16 cellular contexts compared by ENCODE assay signal in genomic region chr15:89379423-89379735, GRCh38. TPM values are rescaled to one million over a fixed set of nuclear protein-coding genes. Genes with fewer than 3 reads are reported as not detected.
A peak's percentile ranks its signal among the peaks of the same experiment; 100 is the strongest.
DNase-seq lines count a peak whose midpoint lies in the region; ATAC-seq and TF ChIP-seq lines count a peak whose summit lies in the region.
"Had no signal": no experiment of that assay in that cellular context is flagged by ENCODE, and none has a peak within 500 bp of the region (broad histone marks: within the 10 kb centered on the region; RNA-seq: fewer than 3 reads in every experiment).

No MANE protein-coding gene starts in this region.

- H3K9ac ChIP-seq in iPS-15b (ENCODE audit: low read depth, low read length): no peak overlapping the region

- H3K36me3 ChIP-seq in iPS-15b (ENCODE audit: control insufficient read depth, insufficient read depth, low read length): no peaks in the 10 kb centered on the region
- H3K36me3 ChIP-seq: SJCRH30 had no signal

- no peak; the same call in 1 of the 2 replicates for ATAC-seq in WTC11
- ATAC-seq in stimulated activated memory B cell treated with anti-CD40 and anti-IgM and Interleukin-4, amounts not matched to agents 10 μg/mL and 1 μg/mL and 100 μg/mL, for 72 hours: no peak
- no peak for ATAC-seq in GM21737 (IDR thresholded peaks at IDR 0.05; ENCODE audit: unreplicated experiment)

- H3K4me3 Mint-ChIP-seq in activated CD4-positive, alpha-beta memory T cell treated with anti-CD3 and anti-CD28 coated beads, Interleukin-2, amount 10 ng/mL, durations not matched to agents 7 days and 5 days: peak overlapping the region; percentile 4
- no peak overlapping the region for H3K4me3 Mint-ChIP-seq in activated CD4-positive, alpha-beta memory T cell treated with anti-CD3 and anti-CD28 coated beads for 36 hours
- H3K4me3 Mint-ChIP-seq in WTC11: peak overlapping the region; percentile 62
- H3K4me3 Mint-ChIP-seq in stimulated activated memory B cell treated with anti-CD40 and anti-IgM and Interleukin-4, amounts not matched to agents 10 μg/mL and 1 μg/mL and 100 μg/mL, for 72 hours: no peak overlapping the region

- intact Hi-C loops in activated CD4-positive, alpha-beta memory T cell treated with anti-CD3 and anti-CD28 coated beads for 36 hours (cut with micrococcal nuclease): no loop called here

- no peaks in the 10 kb centered on the region for H3K9me3 ChIP-seq in iPS-15b (ENCODE audit: control insufficient read depth, insufficient read depth, low read length)
- H3K9me3 ChIP-seq: SJCRH30 had no signal

- H3K4me1 Mint-ChIP-seq in activated CD4-positive, alpha-beta memory T cell treated with anti-CD3 and anti-CD28 coated beads, Interleukin-2, amount 10 ng/mL, durations not matched to agents 7 days and 5 days: no peaks in the 10 kb centered on the region
- H3K4me1 Mint-ChIP-seq in activated CD4-positive, alpha-beta memory T cell treated with anti-CD3 and anti-CD28 coated beads for 36 hours (ENCODE audit: low read depth): peaks cover 4% of the 10 kb centered on the region
- peaks cover 48% of the 10 kb centered on the region for H3K4me1 Mint-ChIP-seq in WTC11
- H3K4me1 Mint-ChIP-seq in stimulated activated memory B cell treated with anti-CD40 and anti-IgM and Interleukin-4, amounts not matched to agents 10 μg/mL and 1 μg/mL and 100 μg/mL, for 72 hours: peaks cover 11% of the 10 kb centered on the region

- POLR2A ChIA-PET in activated CD4-positive, alpha-beta memory T cell treated with anti-CD3 and anti-CD28 coated beads, Interleukin-2, amount 10 ng/mL, durations not matched to agents 7 days and 5 days (lab: Charles Lee): interaction anchor here (0.7 kb wide), 1 partner anchor 33 kb away, joined by 3 read pairs; no protein-coding TSS in a partner anchor
- POLR2A ChIA-PET in activated CD4-positive, alpha-beta memory T cell treated with anti-CD3 and anti-CD28 coated beads for 36 hours (lab: Charles Lee): interaction anchor here (1.2 kb wide), 1 partner anchor 14 kb away, joined by 3 read pairs; no protein-coding TSS in a partner anchor
- POLR2A ChIA-PET in WTC11 (lab: Charles Lee): interaction anchor here (1.1 to 1.6 kb wide), 3 partner anchors 9 to 12 kb away, joined by 4 to 6 read pairs (median 5); no protein-coding TSS in a partner anchor

- peaks cover 8% of the 10 kb centered on the region for H3K4me1 ChIP-seq in iPS-15b (ENCODE audit: control insufficient read depth, insufficient read depth, low read length)

- peak overlapping the region; percentile 36 for H3K4me3 ChIP-seq in iPS-15b (ENCODE audit: low read depth, low read length)
- H3K4me3 ChIP-seq: SJCRH30 had no signal

- H3K27me3 ChIP-seq in iPS-15b (ENCODE audit: control insufficient read depth, insufficient read depth, low read length): peaks cover 99% of the 10 kb centered on the region
- H3K27me3 ChIP-seq: SJCRH30 had no signal

- DNase-seq in activated CD4-positive, alpha-beta memory T cell treated with anti-CD3 and anti-CD28 coated beads, Interleukin-2, amount 10 ng/mL, durations not matched to agents 7 days and 5 days: no peak
- DNase-seq in activated CD4-positive, alpha-beta memory T cell treated with anti-CD3 and anti-CD28 coated beads for 36 hours: no peak
- DNase-seq in WTC11 (ENCODE audit: low spot score) (no peak), hippocampal formation (lab: John Stamatoyannopoulos, UW) (no peak), KG1 (lab: John Stamatoyannopoulos, UW) (no peak)
- DNase-seq: 8988T; activated CD4-positive, alpha-beta T cell treated with anti-CD3 and anti-CD28 coated beads for 1 hour; activated naive CD4-positive, alpha-beta T cell; effector CD4-positive, alpha-beta T cell; NCI-H1105 treated with DMSO at 0.1 percent for 48 hours; NCI-H524; SJCRH30 had no signal

- no peaks in the 10 kb centered on the region for H3K9me3 Mint-ChIP-seq in activated CD4-positive, alpha-beta memory T cell treated with anti-CD3 and anti-CD28 coated beads, Interleukin-2, amount 10 ng/mL, durations not matched to agents 7 days and 5 days
- H3K9me3 Mint-ChIP-seq in activated CD4-positive, alpha-beta memory T cell treated with anti-CD3 and anti-CD28 coated beads for 36 hours: no peaks in the 10 kb centered on the region
- no peaks in the 10 kb centered on the region for H3K9me3 Mint-ChIP-seq in WTC11
- H3K9me3 Mint-ChIP-seq in stimulated activated memory B cell treated with anti-CD40 and anti-IgM and Interleukin-4, amounts not matched to agents 10 μg/mL and 1 μg/mL and 100 μg/mL, for 72 hours: no peaks in the 10 kb centered on the region

- TF ChIP-seq CTCF in WTC11 (IDR thresholded peaks at IDR 0.05): no peak

- H3K27ac Mint-ChIP-seq in activated CD4-positive, alpha-beta memory T cell treated with anti-CD3 and anti-CD28 coated beads, Interleukin-2, amount 10 ng/mL, durations not matched to agents 7 days and 5 days: no peak overlapping the region
- H3K27ac Mint-ChIP-seq in activated CD4-positive, alpha-beta memory T cell treated with anti-CD3 and anti-CD28 coated beads for 36 hours: no peak overlapping the region
- no peak overlapping the region for H3K27ac Mint-ChIP-seq in WTC11
- H3K27ac Mint-ChIP-seq in stimulated activated memory B cell treated with anti-CD40 and anti-IgM and Interleukin-4, amounts not matched to agents 10 μg/mL and 1 μg/mL and 100 μg/mL, for 72 hours: peak overlapping the region; percentile 45
- H3K27ac Mint-ChIP-seq: progenitor cell of endocrine pancreas had no signal

- H3K27me3 Mint-ChIP-seq in activated CD4-positive, alpha-beta memory T cell treated with anti-CD3 and anti-CD28 coated beads, Interleukin-2, amount 10 ng/mL, durations not matched to agents 7 days and 5 days: peaks cover 80% of the 10 kb centered on the region
- peaks cover 67% of the 10 kb centered on the region for H3K27me3 Mint-ChIP-seq in activated CD4-positive, alpha-beta memory T cell treated with anti-CD3 and anti-CD28 coated beads for 36 hours
- H3K27me3 Mint-ChIP-seq in WTC11 (ENCODE audit: low read depth): peaks cover 100% of the 10 kb centered on the region
- peaks cover 67% of the 10 kb centered on the region for H3K27me3 Mint-ChIP-seq in stimulated activated memory B cell treated with anti-CD40 and anti-IgM and Interleukin-4, amounts not matched to agents 10 μg/mL and 1 μg/mL and 100 μg/mL, for 72 hours

- H3K36me3 Mint-ChIP-seq in activated CD4-positive, alpha-beta memory T cell treated with anti-CD3 and anti-CD28 coated beads, Interleukin-2, amount 10 ng/mL, durations not matched to agents 7 days and 5 days (ENCODE audit: low read depth): no peaks in the 10 kb centered on the region
- H3K36me3 Mint-ChIP-seq in activated CD4-positive, alpha-beta memory T cell treated with anti-CD3 and anti-CD28 coated beads for 36 hours: no peaks in the 10 kb centered on the region
- no peaks in the 10 kb centered on the region for H3K36me3 Mint-ChIP-seq in WTC11
- no peaks in the 10 kb centered on the region for H3K36me3 Mint-ChIP-seq in stimulated activated memory B cell treated with anti-CD40 and anti-IgM and Interleukin-4, amounts not matched to agents 10 μg/mL and 1 μg/mL and 100 μg/mL, for 72 hours

- CTCF ChIA-PET in activated CD4-positive, alpha-beta memory T cell treated with anti-CD3 and anti-CD28 coated beads, Interleukin-2, amount 10 ng/mL, durations not matched to agents 7 days and 5 days (lab: Charles Lee): interaction anchor here (1.0 to 6.1 kb wide), 3 partner anchors 21 to 28 kb away, joined by 3 to 48 read pairs (median 4); no protein-coding TSS in a partner anchor
- CTCF ChIA-PET in activated CD4-positive, alpha-beta memory T cell treated with anti-CD3 and anti-CD28 coated beads for 36 hours (lab: Charles Lee): interaction anchor here (0.8 to 6.6 kb wide), 2 partner anchors 20 to 39 kb away, joined by 3 to 57 read pairs; no protein-coding TSS in a partner anchor
- CTCF ChIA-PET in WTC11 (lab: Charles Lee): interaction anchor here (0.8 to 6.4 kb wide), 10 partner anchors 10 to 173 kb away, joined by 3 to 133 read pairs (median 6); no protein-coding TSS in a partner anchor

TF ChIP-seq in WTC11, 78 proteins besides CTCF, POLR2A, EP300 and RAD21:
- TF ChIP-seq ZNF512 (CRISPR knock-in tag; IDR thresholded peaks at IDR 0.05; ENCODE audit: borderline replicate concordance) (no peak), ZNF138 (CRISPR knock-in tag; conservative IDR thresholded peaks at IDR 0.05) (0 out of 2 replicates have a peak, but pooled peaks have one; percentile 39)

RNA-seq across cellular contexts. Expression of gene POLG, which starts 44.8 kb away (rescaled TPM):
- total RNA-seq in activated CD4-positive, alpha-beta memory T cell treated with anti-CD3 and anti-CD28 coated beads, Interleukin-2, amount 10 ng/mL, durations not matched to agents 7 days and 5 days: 100 to 1,000 TPM; 106 to 109 TPM
- total RNA-seq in activated CD4-positive, alpha-beta memory T cell treated with anti-CD3 and anti-CD28 coated beads for 36 hours: 10 to 100 TPM; 94.8 to 97.4 TPM
- 63.9 to 76.2 TPM (median 68.3 TPM) in 3 replicates for total RNA-seq in WTC11 (2021)

Comparison
In these comparisons a context has a peak if more than half of its experiments do, and no peak if none do; other contexts are left out.
1. H3K4me3 Mint-ChIP-seq: peak in activated CD4-positive, alpha-beta memory T cell treated with anti-CD3 and anti-CD28 coated beads, Interleukin-2, amount 10 ng/mL, durations not matched to agents 7 days and 5 days (single experiment) and WTC11 (single experiment); none in activated CD4-positive, alpha-beta memory T cell treated with anti-CD3 and anti-CD28 coated beads for 36 hours (single experiment) and stimulated activated memory B cell treated with anti-CD40 and anti-IgM and Interleukin-4, amounts not matched to agents 10 μg/mL and 1 μg/mL and 100 μg/mL, for 72 hours (single experiment).